In genomic region chr5:132086277-132086794, GRCh38 we compare ENCODE assay signal across 1 cellular context.
A peak's percentile ranks its signal among the peaks of the same experiment; 100 is the strongest.
TF ChIP-seq lines count a peak whose summit lies in the region.

No MANE protein-coding gene starts in this region.

TF ChIP-seq in K562, 482 proteins besides CTCF, POLR2A, EP300 and RAD21 (continued from another document and continues in another):
- TF ChIP-seq TEAD2 (tag; IDR thresholded peaks at IDR 0.05): 0 out of 2 replicates have a peak, but pooled peaks have one; percentile 1
- peak; percentile 19 for TF ChIP-seq KAT2B (IDR thresholded peaks at IDR 0.05; ENCODE audit: low read depth, low read length)
- no peak for TF ChIP-seq CREB3 (tag; conservative IDR thresholded peaks at IDR 0.05; ENCODE audit: low read depth)
- TF ChIP-seq ZNF407 (IDR thresholded peaks at IDR 0.05; ENCODE audit: low read depth): no peak
- TF ChIP-seq RBFOX2 (IDR thresholded peaks at IDR 0.05; ENCODE audit: low read depth, low read length): no peak
- no peak for TF ChIP-seq ZNF830 (CRISPR knock-in tag; IDR thresholded peaks at IDR 0.05)
- TF ChIP-seq CC2D1A (IDR thresholded peaks at IDR 0.05): no peak
- no peak for TF ChIP-seq ILF3 (IDR thresholded peaks at IDR 0.05; ENCODE audit: borderline replicate concordance)
- peak; percentile 46; the same call in 1 of the 2 replicates for TF ChIP-seq FOXJ2 (tag; IDR thresholded peaks at IDR 0.05)
- no peak for TF ChIP-seq HOMEZ (CRISPR knock-in tag; IDR thresholded peaks at IDR 0.05)
- no peak for TF ChIP-seq MED1 (CRISPR knock-in tag; IDR thresholded peaks at IDR 0.05; ENCODE audit: borderline replicate concordance)
- no peak for TF ChIP-seq MCM2 (IDR thresholded peaks at IDR 0.05; ENCODE audit: low read depth)
- TF ChIP-seq BHLHE40 (IDR thresholded peaks at IDR 0.05; ENCODE audit: low read length): peak; percentile 49
- TF ChIP-seq NFIC (IDR thresholded peaks at IDR 0.05): peak; percentile 88
- TF ChIP-seq TRIM25 (IDR thresholded peaks at IDR 0.05; ENCODE audit: borderline replicate concordance): no peak
- no peak for TF ChIP-seq ZC3H11A (IDR thresholded peaks at IDR 0.05; ENCODE audit: low read depth, low read length)
- TF ChIP-seq TAF7 (tag; IDR thresholded peaks at IDR 0.05): no peak
- TF ChIP-seq THRB (CRISPR knock-in tag; conservative IDR thresholded peaks at IDR 0.05): no peak
- TF ChIP-seq TCF3 (CRISPR knock-in tag; IDR thresholded peaks at IDR 0.05): no peak
- TF ChIP-seq ILK (tag; IDR thresholded peaks at IDR 0.05; ENCODE audit: borderline replicate concordance, low read depth): no peak
- peak; percentile 44 for TF ChIP-seq USF2 (CRISPR knock-in tag; IDR thresholded peaks at IDR 0.05)
- TF ChIP-seq ARID3A (IDR thresholded peaks at IDR 0.05; ENCODE audit: borderline replicate concordance, low read depth, low read length): no peak
- no peak for TF ChIP-seq DACH1 (IDR thresholded peaks at IDR 0.05; ENCODE audit: partially characterized antibody)
- no peak for TF ChIP-seq TCFL5 (CRISPR knock-in tag; conservative IDR thresholded peaks at IDR 0.05)
- no peak for TF ChIP-seq ZNF586 (CRISPR knock-in tag; conservative IDR thresholded peaks at IDR 0.05)
- TF ChIP-seq L3MBTL2 (IDR thresholded peaks at IDR 0.05): peak; percentile 65; the same call in 1 of the 2 replicates
- no peak for TF ChIP-seq ZFP36 (IDR thresholded peaks at IDR 0.05; ENCODE audit: low read depth, low read length, partially characterized antibody)
- TF ChIP-seq GTF3C2 (IDR thresholded peaks at IDR 0.05; ENCODE audit: borderline replicate concordance, extremely low read depth, insufficient read length): no peak
- no peak for TF ChIP-seq RUNX1 (IDR thresholded peaks at IDR 0.05; ENCODE audit: low read depth)
- peak; percentile 55; the same call in 1 of the 2 replicates for TF ChIP-seq ARID1B (IDR thresholded peaks at IDR 0.05)
- no peak for TF ChIP-seq JUNB (CRISPR knock-in tag; conservative IDR thresholded peaks at IDR 0.05)
- TF ChIP-seq FOXP1 (CRISPR knock-in tag; IDR thresholded peaks at IDR 0.05): no peak
- 0 out of 2 replicates have a peak, but pooled peaks have one; percentile 20 for TF ChIP-seq HINFP (tag; conservative IDR thresholded peaks at IDR 0.05; ENCODE audit: low read depth)
- no peak for TF ChIP-seq ZNF354B (CRISPR knock-in tag; IDR thresholded peaks at IDR 0.05)
- TF ChIP-seq ZNF57 (CRISPR knock-in tag; IDR thresholded peaks at IDR 0.05): no peak
- peak; percentile 42; the same call in 1 of the 2 replicates for TF ChIP-seq CXXC5 (CRISPR knock-in tag; IDR thresholded peaks at IDR 0.05)
- peak; percentile 56; the same call in 1 of the 2 replicates for TF ChIP-seq ZNF766 (CRISPR knock-in tag; conservative IDR thresholded peaks at IDR 0.05)
- no peak for TF ChIP-seq ZBTB12 (CRISPR knock-in tag; IDR thresholded peaks at IDR 0.05)
- no peak for TF ChIP-seq SIN3A (IDR thresholded peaks at IDR 0.05; ENCODE audit: borderline replicate concordance in 2 of 2, control insufficient read depth in 1 of 2, low read depth in 2 of 2, low read length in 2 of 2)
